In the genomic region with DNA sequence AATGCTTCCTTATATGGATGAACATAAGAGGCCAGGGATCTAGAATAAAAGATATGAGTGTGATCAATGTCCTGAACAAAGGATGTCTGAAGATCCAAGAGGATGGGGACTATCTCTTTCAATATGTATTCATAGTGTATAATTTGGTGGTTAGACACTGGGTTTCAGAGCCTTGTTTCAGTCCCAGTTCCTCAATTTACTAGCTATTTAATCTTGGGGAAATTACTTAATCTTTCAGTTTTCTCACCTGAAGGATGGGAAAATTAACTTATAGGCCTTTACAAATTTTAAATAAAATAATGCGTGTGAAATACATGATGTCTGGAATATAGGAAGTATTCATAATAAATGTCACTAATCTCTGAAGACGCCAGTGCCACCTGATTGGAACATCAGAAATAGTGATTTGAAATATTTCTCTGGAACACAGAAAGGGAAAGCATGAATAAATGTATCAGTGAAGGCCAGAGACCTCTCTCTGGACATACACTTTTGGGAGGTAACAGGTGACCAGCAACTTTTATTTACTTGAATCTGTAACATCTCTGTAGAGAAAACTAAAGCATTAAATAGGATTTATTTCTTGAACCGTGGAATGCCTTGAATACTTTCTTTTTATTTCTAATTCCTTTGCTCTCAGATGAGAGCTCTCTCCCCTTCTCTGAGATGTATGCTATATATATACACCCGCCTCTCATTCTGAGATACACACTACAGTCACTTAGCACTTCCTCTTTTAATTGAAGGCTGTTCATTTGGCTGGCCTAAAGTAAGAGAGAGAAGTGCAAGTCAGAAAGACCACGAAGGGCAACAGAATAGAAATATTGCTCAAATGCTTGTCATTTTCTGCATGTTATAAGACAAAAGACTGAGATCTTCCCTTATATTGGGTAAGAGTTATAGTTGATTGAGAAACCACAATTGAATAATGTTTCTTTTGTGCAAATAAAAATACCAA, we compare ENCODE assay signal across 1 cellular context.
TF ChIP-seq lines count a peak whose summit lies in the region.

No MANE protein-coding gene starts in this region.

TF ChIP-seq in GM12878, 131 proteins besides CTCF, POLR2A, EP300 and RAD21 (continued from another document and continues in another):
- TF ChIP-seq, protein P1, sequence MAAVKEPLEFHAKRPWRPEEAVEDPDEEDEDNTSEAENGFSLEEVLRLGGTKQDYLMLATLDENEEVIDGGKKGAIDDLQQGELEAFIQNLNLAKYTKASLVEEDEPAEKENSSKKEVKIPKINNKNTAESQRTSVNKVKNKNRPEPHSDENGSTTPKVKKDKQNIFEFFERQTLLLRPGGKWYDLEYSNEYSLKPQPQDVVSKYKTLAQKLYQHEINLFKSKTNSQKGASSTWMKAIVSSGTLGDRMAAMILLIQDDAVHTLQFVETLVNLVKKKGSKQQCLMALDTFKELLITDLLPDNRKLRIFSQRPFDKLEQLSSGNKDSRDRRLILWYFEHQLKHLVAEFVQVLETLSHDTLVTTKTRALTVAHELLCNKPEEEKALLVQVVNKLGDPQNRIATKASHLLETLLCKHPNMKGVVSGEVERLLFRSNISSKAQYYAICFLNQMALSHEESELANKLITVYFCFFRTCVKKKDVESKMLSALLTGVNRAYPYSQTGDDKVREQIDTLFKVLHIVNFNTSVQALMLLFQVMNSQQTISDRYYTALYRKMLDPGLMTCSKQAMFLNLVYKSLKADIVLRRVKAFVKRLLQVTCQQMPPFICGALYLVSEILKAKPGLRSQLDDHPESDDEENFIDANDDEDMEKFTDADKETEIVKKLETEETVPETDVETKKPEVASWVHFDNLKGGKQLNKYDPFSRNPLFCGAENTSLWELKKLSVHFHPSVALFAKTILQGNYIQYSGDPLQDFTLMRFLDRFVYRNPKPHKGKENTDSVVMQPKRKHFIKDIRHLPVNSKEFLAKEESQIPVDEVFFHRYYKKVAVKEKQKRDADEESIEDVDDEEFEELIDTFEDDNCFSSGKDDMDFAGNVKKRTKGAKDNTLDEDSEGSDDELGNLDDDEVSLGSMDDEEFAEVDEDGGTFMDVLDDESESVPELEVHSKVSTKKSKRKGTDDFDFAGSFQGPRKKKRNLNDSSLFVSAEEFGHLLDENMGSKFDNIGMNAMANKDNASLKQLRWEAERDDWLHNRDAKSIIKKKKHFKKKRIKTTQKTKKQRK (IDR thresholded peaks at IDR 0.05; ENCODE audit: low read depth, low read length): no peak
- no peak for TF ChIP-seq BRCA1 (IDR thresholded peaks at IDR 0.05; ENCODE audit: low read depth, low read length)
- peak; percentile 92 for TF ChIP-seq ATF2 (IDR thresholded peaks at IDR 0.05; ENCODE audit: low read length)
- TF ChIP-seq BHLHE40 (IDR thresholded peaks at IDR 0.05; ENCODE audit: borderline replicate concordance in 1 of 2, low read depth in 2 of 2, low read length in 1 of 2): peak; percentile 7 to 30; a peak in 1 of 4 replicates
- peak; percentile 54; the same call in 1 of the 2 replicates for TF ChIP-seq ZBED1 (IDR thresholded peaks at IDR 0.05; ENCODE audit: borderline replicate concordance)
- no peak for TF ChIP-seq ZNF384 (IDR thresholded peaks at IDR 0.05; ENCODE audit: borderline replicate concordance, low read depth, low read length)
- TF ChIP-seq TARDBP (IDR thresholded peaks at IDR 0.05; ENCODE audit: borderline replicate concordance): no peak
- TF ChIP-seq, protein P2, sequence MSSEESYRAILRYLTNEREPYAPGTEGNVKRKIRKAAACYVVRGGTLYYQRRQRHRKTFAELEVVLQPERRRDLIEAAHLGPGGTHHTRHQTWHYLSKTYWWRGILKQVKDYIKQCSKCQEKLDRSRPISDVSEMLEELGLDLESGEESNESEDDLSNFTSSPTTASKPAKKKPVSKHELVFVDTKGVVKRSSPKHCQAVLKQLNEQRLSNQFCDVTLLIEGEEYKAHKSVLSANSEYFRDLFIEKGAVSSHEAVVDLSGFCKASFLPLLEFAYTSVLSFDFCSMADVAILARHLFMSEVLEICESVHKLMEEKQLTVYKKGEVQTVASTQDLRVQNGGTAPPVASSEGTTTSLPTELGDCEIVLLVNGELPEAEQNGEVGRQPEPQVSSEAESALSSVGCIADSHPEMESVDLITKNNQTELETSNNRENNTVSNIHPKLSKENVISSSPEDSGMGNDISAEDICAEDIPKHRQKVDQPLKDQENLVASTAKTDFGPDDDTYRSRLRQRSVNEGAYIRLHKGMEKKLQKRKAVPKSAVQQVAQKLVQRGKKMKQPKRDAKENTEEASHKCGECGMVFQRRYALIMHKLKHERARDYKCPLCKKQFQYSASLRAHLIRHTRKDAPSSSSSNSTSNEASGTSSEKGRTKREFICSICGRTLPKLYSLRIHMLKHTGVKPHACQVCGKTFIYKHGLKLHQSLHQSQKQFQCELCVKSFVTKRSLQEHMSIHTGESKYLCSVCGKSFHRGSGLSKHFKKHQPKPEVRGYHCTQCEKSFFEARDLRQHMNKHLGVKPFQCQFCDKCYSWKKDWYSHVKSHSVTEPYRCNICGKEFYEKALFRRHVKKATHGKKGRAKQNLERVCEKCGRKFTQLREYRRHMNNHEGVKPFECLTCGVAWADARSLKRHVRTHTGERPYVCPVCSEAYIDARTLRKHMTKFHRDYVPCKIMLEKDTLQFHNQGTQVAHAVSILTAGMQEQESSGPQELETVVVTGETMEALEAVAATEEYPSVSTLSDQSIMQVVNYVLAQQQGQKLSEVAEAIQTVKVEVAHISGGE (CRISPR knock-in tag; IDR thresholded peaks at IDR 0.05): no peak
- TF ChIP-seq SMAD5 (IDR thresholded peaks at IDR 0.05; ENCODE audit: low read depth): no peak
- no peak for TF ChIP-seq STAT3 (IDR thresholded peaks at IDR 0.05; ENCODE audit: low read depth, low read length)
- peak; percentile 87 for TF ChIP-seq ZNF24 (IDR thresholded peaks at IDR 0.05)
- no peak for TF ChIP-seq SP1 (IDR thresholded peaks at IDR 0.05; ENCODE audit: low read depth, low read length)
- TF ChIP-seq SIN3A (IDR thresholded peaks at IDR 0.05; ENCODE audit: low read depth, low read length): no peak
- peak; percentile 90; the same call in 1 of the 2 replicates for TF ChIP-seq MTA3 (IDR thresholded peaks at IDR 0.05; ENCODE audit: borderline replicate concordance, low read length)
- peak; percentile 99 for TF ChIP-seq RUNX3 (IDR thresholded peaks at IDR 0.05; ENCODE audit: low read length)
- TF ChIP-seq CUX1 (IDR thresholded peaks at IDR 0.05; ENCODE audit: insufficient replicate concordance, low read depth, low read length): peak; percentile 63
- no peak for TF ChIP-seq SUZ12 (IDR thresholded peaks at IDR 0.05; ENCODE audit: unreplicated experiment)
- TF ChIP-seq KAT2A (conservative IDR thresholded peaks at IDR 0.05; ENCODE audit: control insufficient read depth, low read depth, low read length): no peak
- no peak for TF ChIP-seq ZSCAN29 (IDR thresholded peaks at IDR 0.05)
- peak; percentile 46; the same call in 1 of the 2 replicates for TF ChIP-seq PAX5 (IDR thresholded peaks at IDR 0.05; ENCODE audit: borderline replicate concordance, low read depth, low read length)
- peak; percentile 63 for TF ChIP-seq MEF2B (IDR thresholded peaks at IDR 0.05; ENCODE audit: partially characterized antibody, poor library complexity, severe bottlenecking)
- TF ChIP-seq, protein P3, sequence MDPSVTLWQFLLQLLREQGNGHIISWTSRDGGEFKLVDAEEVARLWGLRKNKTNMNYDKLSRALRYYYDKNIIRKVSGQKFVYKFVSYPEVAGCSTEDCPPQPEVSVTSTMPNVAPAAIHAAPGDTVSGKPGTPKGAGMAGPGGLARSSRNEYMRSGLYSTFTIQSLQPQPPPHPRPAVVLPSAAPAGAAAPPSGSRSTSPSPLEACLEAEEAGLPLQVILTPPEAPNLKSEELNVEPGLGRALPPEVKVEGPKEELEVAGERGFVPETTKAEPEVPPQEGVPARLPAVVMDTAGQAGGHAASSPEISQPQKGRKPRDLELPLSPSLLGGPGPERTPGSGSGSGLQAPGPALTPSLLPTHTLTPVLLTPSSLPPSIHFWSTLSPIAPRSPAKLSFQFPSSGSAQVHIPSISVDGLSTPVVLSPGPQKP (IDR thresholded peaks at IDR 0.05; ENCODE audit: low read depth, low read length): no peak
- TF ChIP-seq, protein P4, sequence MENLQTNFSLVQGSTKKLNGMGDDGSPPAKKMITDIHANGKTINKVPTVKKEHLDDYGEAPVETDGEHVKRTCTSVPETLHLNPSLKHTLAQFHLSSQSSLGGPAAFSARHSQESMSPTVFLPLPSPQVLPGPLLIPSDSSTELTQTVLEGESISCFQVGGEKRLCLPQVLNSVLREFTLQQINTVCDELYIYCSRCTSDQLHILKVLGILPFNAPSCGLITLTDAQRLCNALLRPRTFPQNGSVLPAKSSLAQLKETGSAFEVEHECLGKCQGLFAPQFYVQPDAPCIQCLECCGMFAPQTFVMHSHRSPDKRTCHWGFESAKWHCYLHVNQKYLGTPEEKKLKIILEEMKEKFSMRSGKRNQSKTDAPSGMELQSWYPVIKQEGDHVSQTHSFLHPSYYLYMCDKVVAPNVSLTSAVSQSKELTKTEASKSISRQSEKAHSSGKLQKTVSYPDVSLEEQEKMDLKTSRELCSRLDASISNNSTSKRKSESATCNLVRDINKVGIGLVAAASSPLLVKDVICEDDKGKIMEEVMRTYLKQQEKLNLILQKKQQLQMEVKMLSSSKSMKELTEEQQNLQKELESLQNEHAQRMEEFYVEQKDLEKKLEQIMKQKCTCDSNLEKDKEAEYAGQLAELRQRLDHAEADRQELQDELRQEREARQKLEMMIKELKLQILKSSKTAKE (IDR thresholded peaks at IDR 0.05; ENCODE audit: low read depth, poor library complexity, severe bottlenecking): peak; percentile 46
- TF ChIP-seq TCF12 (IDR thresholded peaks at IDR 0.05; ENCODE audit: low read depth, low read length): no peak
- peak; percentile 28; the same call in 1 of the 2 replicates for TF ChIP-seq CHD2 (IDR thresholded peaks at IDR 0.05; ENCODE audit: borderline replicate concordance, low read depth, low read length)
- peak; percentile 78; the same call in 1 of the 2 replicates for TF ChIP-seq GATAD2B (conservative IDR thresholded peaks at IDR 0.05; ENCODE audit: low read depth)
- TF ChIP-seq CEBPB (IDR thresholded peaks at IDR 0.05; ENCODE audit: borderline replicate concordance in 1 of 2, low read depth in 2 of 2, low read length in 2 of 2): peak in 1 of 2 experiments; percentile 74; a peak in 1 of 4 replicates
- TF ChIP-seq SUPT20H (IDR thresholded peaks at IDR 0.05; ENCODE audit: borderline replicate concordance, control insufficient read depth, low read depth, low read length): no peak
- peak; percentile 91 for TF ChIP-seq SMARCA5 (IDR thresholded peaks at IDR 0.05)
- TF ChIP-seq RELA (IDR thresholded peaks at IDR 0.05; ENCODE audit: borderline replicate concordance, partially characterized antibody): no peak
- no peak for TF ChIP-seq FOS (IDR thresholded peaks at IDR 0.05; ENCODE audit: borderline replicate concordance, extremely low read depth, insufficient read length)
- TF ChIP-seq ZNF274 (IDR thresholded peaks at IDR 0.05; ENCODE audit: insufficient read depth, insufficient read length): no peak
- no peak for TF ChIP-seq HDGF (IDR thresholded peaks at IDR 0.05)
- TF ChIP-seq RAD51 (IDR thresholded peaks at IDR 0.05): no peak
